ENCODE assay signal across 20 cellular contexts in genomic region chr10:58258977-58259692, GRCh38. TPM values are rescaled to one million over a fixed set of nuclear protein-coding genes. Genes with fewer than 3 reads are reported as not detected.
DNase-seq lines count a peak whose midpoint lies in the region; ATAC-seq, FAIRE-seq and TF ChIP-seq lines count a peak whose summit lies in the region.
"Had no signal": no experiment of that assay in that cellular context is flagged by ENCODE, and none has a peak within 500 bp of the region (broad histone marks: within the 10 kb centered on the region; RNA-seq: fewer than 3 reads in every experiment).

No MANE protein-coding gene starts in this region.

- H3K27me3 ChIP-seq in Caco-2 (replicated peaks; ENCODE audit: control insufficient read depth, insufficient read depth, low read length) = no peaks in the 10 kb centered on the region
- no peaks in the 10 kb centered on the region for H3K27me3 ChIP-seq in bronchial epithelial cell (ENCODE audit: control insufficient read depth, insufficient read depth, low read length)
- H3K27me3 ChIP-seq in osteoblast (ENCODE audit: insufficient read depth, low read length) = no peaks in the 10 kb centered on the region
- no peaks in the 10 kb centered on the region for H3K27me3 ChIP-seq in Karpas-422 (ENCODE audit: low read length)
- H3K27me3 ChIP-seq in dorsolateral prefrontal cortex = no peaks in the 10 kb centered on the region
- H3K27me3 ChIP-seq: BLaER1, pancreas had no signal

- H3K4me1 Mint-ChIP-seq in Caco-2 (ENCODE audit: low read depth, unreplicated experiment) = peaks cover 15% of the 10 kb centered on the region

- H3K4me1 ChIP-seq in Caco-2 = peaks cover 18% of the 10 kb centered on the region
- H3K4me1 ChIP-seq in osteoblast (ENCODE audit: insufficient read depth, low read length) = no peaks in the 10 kb centered on the region
- H3K4me1 ChIP-seq in Karpas-422 (ENCODE audit: low read length) = peaks cover 4% of the 10 kb centered on the region

- DNase-seq in Caco-2 (no peak), Kasumi-1 (lab: John Stamatoyannopoulos, UW) (peak; percentile 17 to 31), bronchial epithelial cell (ENCODE audit: low read depth) (no peak), osteoblast (ENCODE audit: insufficient read length, low spot score, missing footprints) (no peak), Karpas-422 (no peak), dorsolateral prefrontal cortex (no peak)
- DNase-seq: activated CD8-positive, alpha-beta memory T cell treated with anti-CD3 and anti-CD28 coated beads for 24 hours; activated T-cell treated with anti-CD3 and anti-CD28 coated beads, Interleukin-2, amount 50 U/mL, for 72 hours; NCI-H1092 treated with DMSO at 0.1 percent for 48 hours; NCI-H526 treated with DMSO at 0.1 percent for 48 hours; pancreas; PC-9; stimulated activated CD4-positive, alpha-beta T cell treated with anti-CD3 and anti-CD28 coated beads, Interleukin-4, amount 100 ng/mL, for 1 hour; T1000 had no signal

- H2AFZ ChIP-seq in osteoblast (ENCODE audit: low read length) = no peak overlapping the region
- H2AFZ ChIP-seq in Karpas-422 (ENCODE audit: low read length) = no peak overlapping the region
- H2AFZ ChIP-seq: PC-9 had no signal

- no peaks in the 10 kb centered on the region for H3K9me2 ChIP-seq in Karpas-422 (replicated peaks; ENCODE audit: insufficient read depth, low read length)

- FAIRE-seq in bronchial epithelial cell (lab: Jason Lieb, UNC) = no peak
- FAIRE-seq: pancreas, urothelium cell line had no signal

- H3K4me3 ChIP-seq in Caco-2 (ENCODE audit: low read depth, low read length) = no peak overlapping the region
- no peak overlapping the region for H3K4me3 ChIP-seq in bronchial epithelial cell (ENCODE audit: low read depth, low read length)
- H3K4me3 ChIP-seq in osteoblast (ENCODE audit: insufficient read depth, low read length) = no peak overlapping the region
- no peak overlapping the region for H3K4me3 ChIP-seq in Karpas-422 (ENCODE audit: low read length)
- H3K4me3 ChIP-seq in dorsolateral prefrontal cortex = no peak overlapping the region
- H3K4me3 ChIP-seq: BLaER1, lung, pancreas, PC-9 had no signal

- no peak for ATAC-seq in HG02678 (IDR thresholded peaks at IDR 0.05; ENCODE audit: unreplicated experiment)
- ATAC-seq: activated CD4-positive, CD25-positive, alpha-beta regulatory T cell treated with anti-CD3 and anti-CD28 coated beads, Interleukin-2, amount 50 U/mL, for 24 hours; activated T-cell treated with anti-CD3 and anti-CD28 coated beads, Interleukin-2, amount 50 U/mL, for 72 hours; pancreas had no signal

- H3K79me2 ChIP-seq in osteoblast (ENCODE audit: insufficient read depth, low read length) (peaks cover 28% of the 10 kb centered on the region), Karpas-422 (ENCODE audit: low read length) (peaks cover 100% of the 10 kb centered on the region)

- H3K36me3 ChIP-seq in Caco-2 (ENCODE audit: control insufficient read depth, insufficient read depth, low read length) = peaks cover 5% of the 10 kb centered on the region
- no peaks in the 10 kb centered on the region for H3K36me3 ChIP-seq in bronchial epithelial cell (ENCODE audit: control insufficient read depth, insufficient read depth, low read length)
- H3K36me3 ChIP-seq in osteoblast (ENCODE audit: insufficient read depth, low read length) = no peaks in the 10 kb centered on the region
- H3K36me3 ChIP-seq in Karpas-422 (ENCODE audit: insufficient read depth, low read length) = peaks cover 29% of the 10 kb centered on the region
- H3K36me3 ChIP-seq: pancreas had no signal

- TF ChIP-seq CTCF in Caco-2 (IDR thresholded peaks at IDR 0.05; ENCODE audit: insufficient read depth in 1 of 2, low read depth in 1 of 2, low read length in 1 of 2, severe bottlenecking in 1 of 2, unreplicated experiment in 1 of 2) (peak; percentile 1 to 47), bronchial epithelial cell (IDR thresholded peaks at IDR 0.05; ENCODE audit: insufficient read depth, low read length, severe bottlenecking) (peak; percentile 10), osteoblast (IDR thresholded peaks at IDR 0.05; ENCODE audit: extremely low read depth, low read depth, low read length) (peak; percentile 40), dorsolateral prefrontal cortex (IDR thresholded peaks at IDR 0.05 in 54 of 56, conservative IDR thresholded peaks at IDR 0.05 in 2 of 56; ENCODE audit: low read depth in 1 of 56, partially characterized antibody in 56 of 56) (no peak)

- BruUV-seq in Caco-2 (replicated peaks; lab: Mats Ljungman, UMichigan) = no TSS peak

- intact Hi-C loops in Caco-2 (cut with micrococcal nuclease; ENCODE audit: unreplicated experiment) (no loop called here), dorsolateral prefrontal cortex (cut with DNase I) (no loop called here)

- peaks cover 28% of the 10 kb centered on the region for H3K36me3 Mint-ChIP-seq in Caco-2 (ENCODE audit: insufficient read depth, unreplicated experiment)

- POLR2A ChIA-PET in Caco-2 (lab: Charles Lee) = no interaction called here

- H4K20me1 ChIP-seq in osteoblast (ENCODE audit: insufficient read depth, low read length) (peaks cover 4% of the 10 kb centered on the region), Karpas-422 (ENCODE audit: insufficient read depth, low read depth, low read length) (no peaks in the 10 kb centered on the region)
- H4K20me1 ChIP-seq: BLaER1 had no signal

- no peaks in the 10 kb centered on the region for H3K27me3 Mint-ChIP-seq in Caco-2 (ENCODE audit: insufficient read depth, unreplicated experiment)
- H3K27me3 Mint-ChIP-seq: activated naive CD8-positive, alpha-beta T cell had no signal

- H3K27ac ChIP-seq in osteoblast (ENCODE audit: low read depth, low read length) = no peak overlapping the region
- H3K27ac ChIP-seq in Karpas-422 (ENCODE audit: low read length) = no peak overlapping the region
- H3K27ac ChIP-seq in dorsolateral prefrontal cortex = no peak overlapping the region
- H3K27ac ChIP-seq: BLaER1, pancreas, PC-9 had no signal

- CTCF ChIA-PET in Caco-2 (lab: Charles Lee) = no interaction called here

- no peak overlapping the region for H3K27ac Mint-ChIP-seq in Caco-2 (ENCODE audit: unreplicated experiment)
- H3K27ac Mint-ChIP-seq: activated naive CD8-positive, alpha-beta T cell; activated T-cell treated with anti-CD3 and anti-CD28 coated beads, Interleukin-2, amount 50 U/mL, for 72 hours had no signal

- H3K4me3 Mint-ChIP-seq in Caco-2 (ENCODE audit: unreplicated experiment) = no peak overlapping the region
- H3K4me3 Mint-ChIP-seq: activated naive CD8-positive, alpha-beta T cell; activated T-cell treated with anti-CD3 and anti-CD28 coated beads, Interleukin-2, amount 50 U/mL, for 72 hours had no signal

- H3K9me3 Mint-ChIP-seq in Caco-2 (ENCODE audit: unreplicated experiment) = peaks cover 36% of the 10 kb centered on the region

- H3K9me3 ChIP-seq in Caco-2 (peaks cover 25% of the 10 kb centered on the region), osteoblast (ENCODE audit: low read depth, low read length) (no peaks in the 10 kb centered on the region), Karpas-422 (ENCODE audit: low read length) (no peaks in the 10 kb centered on the region)
- H3K9me3 ChIP-seq: pancreas had no signal

- H3K9ac ChIP-seq in Karpas-422 (ENCODE audit: low read length) = no peak overlapping the region
- H3K9ac ChIP-seq: BLaER1 had no signal

- H3K4me2 ChIP-seq in osteoblast (ENCODE audit: insufficient read depth, low read length) (no peak overlapping the region), Karpas-422 (ENCODE audit: low read depth, low read length, poor library complexity, severe bottlenecking) (no peak overlapping the region)
- H3K4me2 ChIP-seq: BLaER1, PC-9 had no signal

RNA-seq across cellular contexts. Expression of gene IPMK, which starts 8.6 kb away (rescaled TPM):
- total RNA-seq in Caco-2 (2022) (18.0 and 18.3 TPM in 2 replicates), bronchial epithelial cell (6.3 and 8.3 TPM in 2 replicates), osteoblast (10.9 TPM in 2 replicates), dorsolateral prefrontal cortex (1 to 10 TPM; 4.1 to 7.9 (median 5.9) TPM)
- 13.7 and 25.2 TPM in 2 replicates for total RNA-seq in Karpas-422 (2014; rRNA removed; shearing (Covaris generic); ENCODE audit: low replicate concordance)

RNA-seq across cellular contexts. Expression of gene CISD1, which starts 9.8 kb away (rescaled TPM):
- 98.3 and 99.3 TPM in 2 replicates for total RNA-seq in Caco-2 (2022)
- 13.4 and 19.8 TPM in 2 replicates for total RNA-seq in bronchial epithelial cell
- total RNA-seq in osteoblast = 31.5 and 34.2 TPM in 2 replicates
- 35.8 and 74.1 TPM in 2 replicates for total RNA-seq in Karpas-422 (2014; rRNA removed; shearing (Covaris generic); ENCODE audit: low replicate concordance)
- 100 to 1,000 TPM in 6 of 120 experiments, 10 to 100 TPM in 114; 25.5 to 115 (median 77.2) TPM for total RNA-seq in dorsolateral prefrontal cortex

Comparison
In these comparisons a context has a peak if more than half of its experiments do, and no peak if none do; other contexts are left out.
1. DNase-seq: peak in Kasumi-1 (2 of 2); none in Caco-2 (0 of 2), bronchial epithelial cell (single experiment), osteoblast (single experiment), Karpas-422 (single experiment) and dorsolateral prefrontal cortex (0 of 10).
2. CTCF ChIP-seq: peak in Caco-2 (2 of 2), bronchial epithelial cell (single experiment) and osteoblast (single experiment); none in dorsolateral prefrontal cortex (0 of 56).